17 cellular contexts compared by ENCODE assay signal in the genomic region with DNA sequence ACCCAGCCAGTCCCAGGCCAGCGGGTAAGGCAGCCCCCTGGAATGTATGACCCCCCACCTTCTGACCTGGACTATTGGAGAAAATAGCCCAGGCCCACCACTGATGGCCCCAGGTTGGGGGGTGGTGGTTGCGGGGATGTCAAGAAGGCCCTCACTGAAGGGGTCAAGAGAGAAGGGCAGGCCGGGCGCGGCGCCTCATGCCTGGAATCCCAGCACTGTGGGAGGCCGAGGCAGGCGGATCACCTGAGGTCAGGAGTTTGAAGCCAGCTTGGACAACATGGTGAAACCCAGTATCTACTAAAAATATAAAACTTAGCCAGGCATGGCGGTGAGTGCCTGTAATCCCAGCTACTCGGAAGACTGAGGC. TPM values are rescaled to one million over a fixed set of nuclear protein-coding genes. Genes with fewer than 3 reads are reported as not detected.
DNase-seq lines count a peak whose midpoint lies in the region; ATAC-seq and TF ChIP-seq lines count a peak whose summit lies in the region.
"Had no signal": no experiment of that assay in that cellular context is flagged by ENCODE, and none has a peak within 500 bp of the region (broad histone marks: within the 10 kb centered on the region; RNA-seq: fewer than 3 reads in every experiment).

No MANE protein-coding gene starts in this region.

- no peaks in the 10 kb centered on the region for H3K27me3 Mint-ChIP-seq in activated naive CD8-positive, alpha-beta T cell
- H3K27me3 Mint-ChIP-seq in activated naive CD8-positive, alpha-beta T cell treated with anti-CD3 and anti-CD28 coated beads for 36 hours = peaks cover 24% of the 10 kb centered on the region
- peaks cover 10 to 31% of the 10 kb centered on the region in 2 donors for H3K27me3 Mint-ChIP-seq in effector memory CD8-positive, alpha-beta T cell

- DNase-seq in activated naive CD8-positive, alpha-beta T cell treated with anti-CD3 and anti-CD28 coated beads for 36 hours = no peak
- DNase-seq in IMR-90 (no peak), DMS 273 (lab: John Stamatoyannopoulos, UW; ENCODE audit: unreplicated experiment) (no peak), germinal center (ENCODE audit: low spot score) (no peak)
- DNase-seq in effector memory CD8-positive, alpha-beta T cell = no peak
- no peak for DNase-seq in stimulated activated effector memory CD8-positive, alpha-beta T cell treated with anti-CD3 and anti-CD28 coated beads, Interleukin-12 subunit alpha, Interleukin-12 subunit beta, amount 100 ng/mL, for 72 hours (ENCODE audit: low spot score in 2 of 2)
- no peak for DNase-seq in stimulated activated naive CD8-positive, alpha-beta T cell treated with anti-CD3 and anti-CD28 coated beads, Interleukin-15, Interleukin-2, amounts not matched to agents 100 U/mL and 50 U/mL, for 24 hours
- DNase-seq: KG1, NCI-H1105, NCI-H1930, NCI-H2171 had no signal

- no peaks in the 10 kb centered on the region for H3K9me1 ChIP-seq in IMR-90 (ENCODE audit: insufficient read depth, low read length)

- H3K4me3 Mint-ChIP-seq in activated naive CD8-positive, alpha-beta T cell = peak overlapping the region; percentile 17
- no peak overlapping the region for H3K4me3 Mint-ChIP-seq in activated naive CD8-positive, alpha-beta T cell treated with anti-CD3 and anti-CD28 coated beads for 36 hours
- peak overlapping the region; percentile 41 to 53 for H3K4me3 Mint-ChIP-seq in effector memory CD8-positive, alpha-beta T cell
- H3K4me3 Mint-ChIP-seq in stimulated activated effector memory CD8-positive, alpha-beta T cell treated with anti-CD3 and anti-CD28 coated beads, Interleukin-12 subunit alpha, Interleukin-12 subunit beta, amount 100 ng/mL, for 72 hours = peak overlapping the region; percentile 68

- no peak overlapping the region for H2BK20ac ChIP-seq in IMR-90 (ENCODE audit: low read depth, low read length)

- H4K91ac ChIP-seq in IMR-90 (ENCODE audit: insufficient read depth, low read depth, low read length) = no peak overlapping the region

- no peak overlapping the region for H3K14ac ChIP-seq in IMR-90 (replicated peaks; ENCODE audit: low read depth, low read length)

- H3K4ac ChIP-seq in IMR-90 (ENCODE audit: low read depth, low read length) = peak overlapping the region; percentile 64

- dilution Hi-C loops in IMR-90 (cut with HindIII; ENCODE audit: low sequenced_read_pairs, unreplicated experiment) = no loop called here

- no peak overlapping the region for H3K56ac ChIP-seq in IMR-90 (ENCODE audit: extremely low read depth, insufficient read depth, low read length)

- H3K18ac ChIP-seq in IMR-90 (ENCODE audit: low read depth, low read length) = no peak overlapping the region

- peak overlapping the region; percentile 50; the same call in 1 of the 2 replicates for H2AK5ac ChIP-seq in IMR-90 (ENCODE audit: low read depth, low read length)

- H3K79me1 ChIP-seq in IMR-90 (ENCODE audit: low read depth in 1 of 2, low read length in 2 of 2) = peaks cover 4 to 15% of the 10 kb centered on the region in 2 experiments; a peak in 1 of 4 replicates

- WGBS in IMR-90 (ENCODE audit: extremely low coverage in 2 of 2, insufficient read length in 1 of 2), 2 experiments = 100% methylated on average over 1 of the region's 10 CpGs; no CpG with 5 or more reads in 1 of the 2 experiments

- H3K9ac ChIP-seq in IMR-90 (ENCODE audit: low read depth, low read length) = no peak overlapping the region

- H4K8ac ChIP-seq in IMR-90 (ENCODE audit: low read depth in 2 of 2, low read length in 2 of 2) = no peak overlapping the region; a peak in 2 of 4 replicates

- H3K27ac Mint-ChIP-seq in activated naive CD8-positive, alpha-beta T cell = no peak overlapping the region
- H3K27ac Mint-ChIP-seq in activated naive CD8-positive, alpha-beta T cell treated with anti-CD3 and anti-CD28 coated beads for 36 hours = no peak overlapping the region
- H3K27ac Mint-ChIP-seq in effector memory CD8-positive, alpha-beta T cell = no peak overlapping the region
- no peak overlapping the region for H3K27ac Mint-ChIP-seq in stimulated activated effector memory CD8-positive, alpha-beta T cell treated with anti-CD3 and anti-CD28 coated beads, Interleukin-12 subunit alpha, Interleukin-12 subunit beta, amount 100 ng/mL, for 72 hours

- no peaks in the 10 kb centered on the region; the same call in 1 of the 2 replicates for H3K27me3 ChIP-seq in IMR-90 (ENCODE audit: control insufficient read depth, insufficient read depth, low read length)
- H3K27me3 ChIP-seq: MG63 had no signal

- no peaks in the 10 kb centered on the region for H3K36me3 Mint-ChIP-seq in activated naive CD8-positive, alpha-beta T cell
- H3K36me3 Mint-ChIP-seq in activated naive CD8-positive, alpha-beta T cell treated with anti-CD3 and anti-CD28 coated beads for 36 hours = no peaks in the 10 kb centered on the region
- peaks cover 4% of the 10 kb centered on the region for H3K36me3 Mint-ChIP-seq in effector memory CD8-positive, alpha-beta T cell (ENCODE audit: insufficient read depth)
- H3K36me3 Mint-ChIP-seq in stimulated activated effector memory CD8-positive, alpha-beta T cell treated with anti-CD3 and anti-CD28 coated beads, Interleukin-12 subunit alpha, Interleukin-12 subunit beta, amount 100 ng/mL, for 72 hours = peaks cover 8% of the 10 kb centered on the region

- in situ Hi-C loops in IMR-90 (cut with MboI; ENCODE audit: low sequenced_read_pairs) = no loop called here

- ATAC-seq in IMR-90 (ENCODE audit: low read depth) = no peak
- no peak for ATAC-seq in effector memory CD8-positive, alpha-beta T cell (replicated peaks)
- ATAC-seq in stimulated activated effector memory CD8-positive, alpha-beta T cell treated with anti-CD3 and anti-CD28 coated beads, Interleukin-12 subunit alpha, Interleukin-12 subunit beta, amount 100 ng/mL, for 72 hours = no peak
- no peak for ATAC-seq in stimulated activated naive CD8-positive, alpha-beta T cell treated with anti-CD3 and anti-CD28 coated beads, Interleukin-15, Interleukin-2, amounts not matched to agents 100 U/mL and 50 U/mL, for 24 hours

- H4K20me1 ChIP-seq in IMR-90 (ENCODE audit: insufficient read depth, low read length) = peaks cover 6% of the 10 kb centered on the region; the same call in 1 of the 2 replicates

- TF ChIP-seq CTCF in IMR-90 (conservative IDR thresholded peaks at IDR 0.05; ENCODE audit: low read depth, low read length) = no peak

- H3K23ac ChIP-seq in IMR-90 (ENCODE audit: low read depth, low read length) = no peak overlapping the region

- no TSS peak for BruUV-seq in IMR-90 (replicated peaks; lab: Mats Ljungman, UMichigan)

- no peak overlapping the region for H2BK5ac ChIP-seq in IMR-90 (ENCODE audit: low read depth, low read length, poor library complexity, severe bottlenecking)

- peaks cover 4% of the 10 kb centered on the region; the same call in 1 of the 2 replicates for H3K36me3 ChIP-seq in IMR-90 (ENCODE audit: control insufficient read depth, insufficient read depth, low read length)
- H3K36me3 ChIP-seq: MG63 had no signal

- POLR2A ChIA-PET in IMR-90 (lab: Charles Lee; ENCODE audit: unreplicated experiment) = no interaction called here

- H3K4me1 ChIP-seq in IMR-90 (ENCODE audit: control insufficient read depth, insufficient read depth, low read length) = peaks cover 4% of the 10 kb centered on the region; the same call in 1 of the 2 replicates
- H3K4me1 ChIP-seq: A549 had no signal

- H2AFZ ChIP-seq in IMR-90 (replicated peaks; ENCODE audit: low read length, poor library complexity) = no peak overlapping the region
- H2AFZ ChIP-seq: PC-9 had no signal

- no peak overlapping the region for H3K27ac ChIP-seq in IMR-90 (ENCODE audit: insufficient read depth, low read length)
- H3K27ac ChIP-seq: PC-9 had no signal

- CTCF ChIA-PET in IMR-90 (lab: Yijun Ruan, JAX) = interaction anchor here (0.7 kb wide), 1 partner anchor 52 kb away, joined by 11 read pairs; no protein-coding TSS in a partner anchor

- H3K4me1 Mint-ChIP-seq in activated naive CD8-positive, alpha-beta T cell (ENCODE audit: low read depth) = peaks cover 14% of the 10 kb centered on the region
- H3K4me1 Mint-ChIP-seq in activated naive CD8-positive, alpha-beta T cell treated with anti-CD3 and anti-CD28 coated beads for 36 hours = peaks cover 3% of the 10 kb centered on the region
- no peaks in the 10 kb centered on the region for H3K4me1 Mint-ChIP-seq in effector memory CD8-positive, alpha-beta T cell (ENCODE audit: low read depth in 2 of 2)
- peaks cover 22% of the 10 kb centered on the region for H3K4me1 Mint-ChIP-seq in stimulated activated effector memory CD8-positive, alpha-beta T cell treated with anti-CD3 and anti-CD28 coated beads, Interleukin-12 subunit alpha, Interleukin-12 subunit beta, amount 100 ng/mL, for 72 hours

- no peak overlapping the region for H3K4me2 ChIP-seq in IMR-90 (ENCODE audit: low read depth, low read length)

- no peak overlapping the region for H3K4me3 ChIP-seq in IMR-90 (ENCODE audit: insufficient read depth, low read depth, low read length)
- H3K4me3 ChIP-seq: MG63 had no signal

- no peak overlapping the region for H2AK9ac ChIP-seq in IMR-90 (replicated peaks; ENCODE audit: low read depth, low read length, poor library complexity)

- H4K5ac ChIP-seq in IMR-90 (ENCODE audit: low read depth, low read length) = no peak overlapping the region

- H3K9me3 ChIP-seq in IMR-90 (ENCODE audit: control insufficient read depth, insufficient read depth, low read length) = peaks cover 2% of the 10 kb centered on the region; the same call in 1 of the 2 replicates
- H3K9me3 ChIP-seq: A549, MG63 had no signal

- intact Hi-C loops in IMR-90 (cut with micrococcal nuclease) = no loop called here

- H2BK15ac ChIP-seq in IMR-90 (ENCODE audit: low read depth, low read length) = no peak overlapping the region

- TF ChIP-seq RAD21 in IMR-90 (IDR thresholded peaks at IDR 0.05; ENCODE audit: low read length) = no peak

- no peak overlapping the region for H2BK120ac ChIP-seq in IMR-90 (ENCODE audit: low read depth, low read length)

- no peaks in the 10 kb centered on the region for H3K9me3 Mint-ChIP-seq in activated naive CD8-positive, alpha-beta T cell (ENCODE audit: low read depth)
- H3K9me3 Mint-ChIP-seq in activated naive CD8-positive, alpha-beta T cell treated with anti-CD3 and anti-CD28 coated beads for 36 hours = no peaks in the 10 kb centered on the region
- H3K9me3 Mint-ChIP-seq in effector memory CD8-positive, alpha-beta T cell = no peaks in the 10 kb centered on the region
- H3K9me3 Mint-ChIP-seq in stimulated activated effector memory CD8-positive, alpha-beta T cell treated with anti-CD3 and anti-CD28 coated beads, Interleukin-12 subunit alpha, Interleukin-12 subunit beta, amount 100 ng/mL, for 72 hours = no peaks in the 10 kb centered on the region

- no peak for TF ChIP-seq POLR2A in IMR-90 (IDR thresholded peaks at IDR 0.05; ENCODE audit: low read depth, low read length)

RNA-seq across cellular contexts. Expression of a gene that starts 1.5 kb away (rescaled TPM):
- total RNA-seq in activated naive CD8-positive, alpha-beta T cell treated with anti-CD3 and anti-CD28 coated beads for 36 hours = 1 to 10 TPM; 1.1 to 1.5 TPM
- 0.83 and 0.90 TPM in 2 replicates for total RNA-seq in IMR-90 (2012; rRNA removed)
- polyA plus RNA-seq in IMR-90 (2012; rRNA removed) = 10.8 and 13.4 TPM in 2 replicates
- polyA plus RNA-seq in IMR-90 (2012; cell fraction: cytosol; rRNA removed) = 7.7 and 13.2 TPM in 2 replicates
- 31.7 and 79.5 TPM in 2 replicates for polyA plus RNA-seq in IMR-90 (2012; cell fraction: nucleus; rRNA removed; ENCODE audit: low replicate concordance)

RNA-seq across cellular contexts. Expression of a gene that starts 9.6 kb away (rescaled TPM):
- not detected for total RNA-seq in activated naive CD8-positive, alpha-beta T cell treated with anti-CD3 and anti-CD28 coated beads for 36 hours
- not detected in 2 replicates for total RNA-seq in IMR-90 (2012; rRNA removed)
- 0.04 TPM in 1 of 2 replicates, not detected in the other for polyA plus RNA-seq in IMR-90 (2012; rRNA removed)
- polyA plus RNA-seq in IMR-90 (2012; cell fraction: cytosol; rRNA removed) = 0.05 TPM in 1 of 2 replicates, not detected in the other
- polyA plus RNA-seq in IMR-90 (2012; cell fraction: nucleus; rRNA removed; ENCODE audit: low replicate concordance) = 0.76 and 1.1 TPM in 2 replicates
- total RNA-seq: GM23248, PC-9, Right ventricle myocardium inferior had no signal
- polyA plus RNA-seq: A549, GM23248 had no signal

RNA-seq across cellular contexts. Expression of a gene that starts 23.3 kb away (rescaled TPM):
- total RNA-seq in activated naive CD8-positive, alpha-beta T cell treated with anti-CD3 and anti-CD28 coated beads for 36 hours = 1 to 10 TPM; 1.3 to 1.8 TPM
- 1.3 and 1.7 TPM in 2 replicates for total RNA-seq in IMR-90 (2012; rRNA removed)
- polyA plus RNA-seq in IMR-90 (2012; rRNA removed) = 2.2 and 3.2 TPM in 2 replicates
- 2.8 and 4.8 TPM in 2 replicates for polyA plus RNA-seq in IMR-90 (2012; cell fraction: cytosol; rRNA removed)
- 2.0 and 2.7 TPM in 2 replicates for polyA plus RNA-seq in IMR-90 (2012; cell fraction: nucleus; rRNA removed; ENCODE audit: low replicate concordance)

RNA-seq across cellular contexts. Expression of a gene that starts 24.1 kb away (rescaled TPM):
- total RNA-seq in activated naive CD8-positive, alpha-beta T cell treated with anti-CD3 and anti-CD28 coated beads for 36 hours = 1 to 10 TPM; 1.5 to 1.7 TPM
- 0.56 and 0.72 TPM in 2 replicates for total RNA-seq in IMR-90 (2012; rRNA removed)
- polyA plus RNA-seq in IMR-90 (2012; rRNA removed) = 1.7 and 2.9 TPM in 2 replicates
- polyA plus RNA-seq in IMR-90 (2012; cell fraction: cytosol; rRNA removed) = 0.29 and 1.2 TPM in 2 replicates
- polyA plus RNA-seq in IMR-90 (2012; cell fraction: nucleus; rRNA removed; ENCODE audit: low replicate concordance) = 31.5 and 85.3 TPM in 2 replicates

RNA-seq across cellular contexts. Expression of a gene that starts 35.3 kb away (rescaled TPM):
- total RNA-seq in activated naive CD8-positive, alpha-beta T cell treated with anti-CD3 and anti-CD28 coated beads for 36 hours = 10 to 100 TPM; 27.0 to 28.7 TPM
- 10.4 and 10.6 TPM in 2 replicates for total RNA-seq in IMR-90 (2012; rRNA removed)
- polyA plus RNA-seq in IMR-90 (2012; rRNA removed) = 34.9 and 40.8 TPM in 2 replicates
- 36.9 and 49.4 TPM in 2 replicates for polyA plus RNA-seq in IMR-90 (2012; cell fraction: cytosol; rRNA removed)
- 25.0 and 47.9 TPM in 2 replicates for polyA plus RNA-seq in IMR-90 (2012; cell fraction: nucleus; rRNA removed; ENCODE audit: low replicate concordance)
